15 cellular contexts compared by ENCODE assay signal in genomic region chrX:130095249-130095648, GRCh38. TPM values are rescaled to one million over a fixed set of nuclear protein-coding genes. Genes with fewer than 3 reads are reported as not detected.
"Had no signal": no experiment of that assay in that cellular context is flagged by ENCODE, and none has a peak within 500 bp of the region (broad histone marks: within the 10 kb centered on the region; RNA-seq: fewer than 3 reads in every experiment).

No MANE protein-coding gene starts in this region.

- H3K27ac Mint-ChIP-seq: activated CD4-positive, alpha-beta T cell treated with anti-CD3 and anti-CD28 coated beads for 36 hours; stimulated activated naive CD8-positive, alpha-beta T cell treated with anti-CD3 and anti-CD28 coated beads, Interleukin-15, Interleukin-2, amounts not matched to agents 100 ng/mL and 50 ng/mL, for 24 hours had no signal

- H3K36me3 ChIP-seq: ascending aorta, cardiac muscle cell, ovary, vagina, WERI-Rb-1 had no signal

- H3K4me3 Mint-ChIP-seq: activated CD4-positive, alpha-beta T cell treated with anti-CD3 and anti-CD28 coated beads for 36 hours; stimulated activated naive CD8-positive, alpha-beta T cell treated with anti-CD3 and anti-CD28 coated beads, Interleukin-15, Interleukin-2, amounts not matched to agents 100 ng/mL and 50 ng/mL, for 24 hours had no signal

- H3K9me3 Mint-ChIP-seq: stimulated activated naive CD8-positive, alpha-beta T cell treated with anti-CD3 and anti-CD28 coated beads, Interleukin-15, Interleukin-2, amounts not matched to agents 100 ng/mL and 50 ng/mL, for 24 hours had no signal

- H3K4me1 ChIP-seq: foreskin keratinocyte, testis had no signal

- H3K27ac ChIP-seq: ascending aorta, cardiac muscle cell, foreskin keratinocyte, testis, vagina, WERI-Rb-1 had no signal

- DNase-seq: activated CD4-positive, alpha-beta T cell treated with anti-CD3 and anti-CD28 coated beads for 36 hours; activated effector memory CD4-positive, alpha-beta T cell treated with Interleukin-2 at 50 U/mL for 16 hours; foreskin keratinocyte; left colon; stimulated activated CD4-positive, alpha-beta T cell treated with anti-CD3 and anti-CD28 coated beads, Interleukin-2, amount 100 ng/mL, for 48 hours; SW 1271; testis; WERI-Rb-1 had no signal

- H3K4me3 ChIP-seq: ascending aorta, cardiac muscle cell, mucosa of descending colon, ovary, testis, vagina had no signal

- H3K9me3 ChIP-seq: ascending aorta, mucosa of descending colon, ovary, testis, vagina had no signal

- H3K27me3 Mint-ChIP-seq: activated CD4-positive, alpha-beta T cell treated with anti-CD3 and anti-CD28 coated beads for 36 hours; stimulated activated naive CD8-positive, alpha-beta T cell treated with anti-CD3 and anti-CD28 coated beads, Interleukin-15, Interleukin-2, amounts not matched to agents 100 ng/mL and 50 ng/mL, for 24 hours had no signal

- H3K27me3 ChIP-seq: ascending aorta, cardiac muscle cell, foreskin keratinocyte, ovary, testis, vagina had no signal

- ATAC-seq: activated CD4-positive, alpha-beta T cell treated with anti-CD3 and anti-CD28 coated beads for 36 hours; mucosa of descending colon had no signal

RNA-seq across cellular contexts. Expression of gene ELF4, which starts 15.0 kb away (rescaled TPM):
- polyA plus RNA-seq: neural cell had no signal
